ENCODE assay signal across 16 cellular contexts in the genomic region with DNA sequence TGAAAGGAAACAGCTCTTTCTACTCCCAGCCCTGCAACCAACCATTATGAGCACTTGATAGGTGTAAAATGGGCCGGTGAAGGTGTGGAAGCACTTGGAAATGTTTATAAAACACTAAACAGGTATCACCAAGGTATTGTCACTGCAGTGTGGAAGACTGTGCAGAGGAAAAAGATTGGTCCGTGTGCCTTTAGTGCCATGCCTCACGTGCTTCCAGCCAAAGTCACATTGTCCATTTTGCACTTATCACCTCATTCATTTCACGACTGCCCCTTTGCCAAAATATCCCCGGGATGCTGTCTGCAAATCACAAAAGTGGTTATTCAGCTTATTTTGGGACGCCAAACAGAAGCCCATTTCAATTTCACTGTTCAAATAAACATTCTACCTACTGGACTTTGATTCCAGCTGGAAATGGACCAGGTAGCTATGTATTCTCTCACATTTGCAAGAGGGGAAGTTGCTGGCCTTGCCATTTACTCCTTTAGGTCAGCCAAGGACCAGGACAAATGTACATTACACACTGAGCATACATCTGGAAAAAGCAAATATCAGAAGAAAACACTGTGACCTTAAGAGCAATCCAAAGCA. TPM values are rescaled to one million over a fixed set of nuclear protein-coding genes. Genes with fewer than 3 reads are reported as not detected.
A peak's percentile ranks its signal among the peaks of the same experiment; 100 is the strongest.
DNase-seq lines count a peak whose midpoint lies in the region; ATAC-seq, FAIRE-seq and TF ChIP-seq lines count a peak whose summit lies in the region.
"Had no signal": no experiment of that assay in that cellular context is flagged by ENCODE, and none has a peak within 500 bp of the region (broad histone marks: within the 10 kb centered on the region; RNA-seq: fewer than 3 reads in every experiment).

No MANE protein-coding gene starts in this region.

- no peaks in the 10 kb centered on the region for H3K36me3 ChIP-seq in bronchial epithelial cell (ENCODE audit: control insufficient read depth, insufficient read depth, low read length)
- no peaks in the 10 kb centered on the region for H3K36me3 ChIP-seq in rectal smooth muscle tissue (ENCODE audit: control insufficient read depth, insufficient read depth, low read length)
- H3K36me3 ChIP-seq: BLaER1 had no signal

- H3K9ac ChIP-seq in rectal smooth muscle tissue (ENCODE audit: low read length) = no peak overlapping the region
- H3K9ac ChIP-seq: BLaER1 had no signal

- peak; percentile 66 for FAIRE-seq in bronchial epithelial cell (lab: Jason Lieb, UNC)
- no peak for FAIRE-seq in GM19239 (lab: Jason Lieb, UNC)

- H3K27ac ChIP-seq in rectal smooth muscle tissue (ENCODE audit: low read depth, low read length) (peak overlapping the region; percentile 95), coronary artery (no peak overlapping the region)
- H3K27ac ChIP-seq: BLaER1 had no signal

- peak; percentile 57 for DNase-seq in LNCaP clone FGC (ENCODE audit: low read depth)
- DNase-seq in bronchial epithelial cell (ENCODE audit: low read depth) = no peak
- peak; percentile 61 for DNase-seq in left lobe of liver (ENCODE audit: low spot score)
- no peak for DNase-seq in coronary artery (ENCODE audit: low spot score)
- no peak for DNase-seq in SKM-1 treated with dmso at 0.1 percent for 144 hours (lab: John Stamatoyannopoulos, UW; ENCODE audit: unreplicated experiment)
- no peak for DNase-seq in GM19239 (ENCODE audit: insufficient read length, low spot score)
- no peak for DNase-seq in NCI-H1694 treated with DMSO at 0.1 percent for 48 hours (lab: John Stamatoyannopoulos, UW)
- DNase-seq: 8988T; AML-193; Caco-2; CD8-positive, alpha-beta memory T cell; DND-41; GDM1; HCEC 1CT had no signal

- ATAC-seq in left lobe of liver = peak; percentile 89

- H3K27me3 ChIP-seq in bronchial epithelial cell (ENCODE audit: control insufficient read depth, insufficient read depth, low read length) (peaks cover 2% of the 10 kb centered on the region), rectal smooth muscle tissue (ENCODE audit: control insufficient read depth, insufficient read depth, low read length) (no peaks in the 10 kb centered on the region)
- H3K27me3 ChIP-seq: BLaER1 had no signal

- H3K4me3 ChIP-seq in LNCaP clone FGC (ENCODE audit: low read depth, low read length) (no peak overlapping the region), bronchial epithelial cell (ENCODE audit: low read depth, low read length) (no peak overlapping the region), rectal smooth muscle tissue (ENCODE audit: low read length) (no peak overlapping the region), coronary artery (no peak overlapping the region)
- H3K4me3 ChIP-seq: BLaER1 had no signal

- TF ChIP-seq CTCF in LNCaP clone FGC (IDR thresholded peaks at IDR 0.05; ENCODE audit: control insufficient read depth, extremely low read depth, insufficient read depth) = no peak
- no peak for TF ChIP-seq CTCF in bronchial epithelial cell (IDR thresholded peaks at IDR 0.05; ENCODE audit: insufficient read depth, low read length, severe bottlenecking)
- no peak for TF ChIP-seq CTCF in coronary artery (IDR thresholded peaks at IDR 0.05)

- H3K4me1 ChIP-seq in rectal smooth muscle tissue (ENCODE audit: control insufficient read depth, insufficient read depth, low read length) = peaks cover 16% of the 10 kb centered on the region
- H3K4me1 ChIP-seq: BLaER1, Caco-2 had no signal

RNA-seq across cellular contexts. Expression of gene ARRDC4, which starts 58.4 kb away (rescaled TPM):
- total RNA-seq in bronchial epithelial cell (3.9 and 80.6 TPM in 2 replicates), left lobe of liver (5.1 TPM)

Comparison
In these comparisons a context has a peak if more than half of its experiments do, and no peak if none do; other contexts are left out.
1. DNase-seq: peak in LNCaP clone FGC (single experiment) and left lobe of liver (single experiment); none in bronchial epithelial cell (single experiment), coronary artery (single experiment), SKM-1 treated with dmso at 0.1 percent for 144 hours (single experiment), GM19239 (single experiment) and NCI-H1694 treated with DMSO at 0.1 percent for 48 hours (single experiment).